10 cellular contexts compared by ENCODE assay signal in genomic region chr13:112740502-112741131, GRCh38. TPM values are rescaled to one million over a fixed set of nuclear protein-coding genes. Genes with fewer than 3 reads are reported as not detected.
DNase-seq lines count a peak whose midpoint lies in the region; TF ChIP-seq lines count a peak whose summit lies in the region.
"Had no signal": no experiment of that assay in that cellular context is flagged by ENCODE, and none has a peak within 500 bp of the region (broad histone marks: within the 10 kb centered on the region; RNA-seq: fewer than 3 reads in every experiment).

No MANE protein-coding gene starts in this region.

- peak; percentile 53 for DNase-seq in HFF-Myc (ENCODE audit: extremely low read depth, low read depth)
- DNase-seq in cardiac fibroblast (ENCODE audit: low read depth in 2 of 2), result peak; percentile 80 to 84
- peak; percentile 45 for DNase-seq in stomach
- no peak for DNase-seq in activated CD4-positive, alpha-beta T cell treated with anti-CD3 and anti-CD28 coated beads for 1 hour
- no peak for DNase-seq in KBM-7
- no peak for DNase-seq in CD4-positive, alpha-beta memory T cell
- DNase-seq in CD14-positive monocyte (ENCODE audit: low spot score), result no peak
- DNase-seq: NCI-H1092 treated with DMSO at 0.1 percent for 48 hours; stimulated activated naive CD4-positive, alpha-beta T cell had no signal

- TF ChIP-seq CTCF in HFF-Myc (IDR thresholded peaks at IDR 0.05; ENCODE audit: low read depth, low read length, missing control alignments) (no peak), cardiac fibroblast (IDR thresholded peaks at IDR 0.05; ENCODE audit: low read depth, low read length) (no peak), stomach (IDR thresholded peaks at IDR 0.05) (no peak), CD14-positive monocyte (IDR thresholded peaks at IDR 0.05) (no peak)

- CTCF ChIA-PET in CD4-positive, alpha-beta memory T cell (lab: Charles Lee; ENCODE audit: partially characterized antibody), result no interaction called here

- no peaks in the 10 kb centered on the region for H3K36me3 Mint-ChIP-seq in CD4-positive, alpha-beta memory T cell
- peaks cover 12 to 13% of the 10 kb centered on the region in 2 donors for H3K36me3 Mint-ChIP-seq in CD14-positive monocyte

- H3K4me3 ChIP-seq in HFF-Myc (replicated peaks; ENCODE audit: low read depth, low read length), result no peak overlapping the region
- H3K4me3 ChIP-seq in cardiac fibroblast (replicated peaks in 1 of 2; ENCODE audit: low read depth in 2 of 2, low read length in 2 of 2), result peak overlapping the region in 1 of 2 donors; percentile 24
- H3K4me3 ChIP-seq in stomach, result no peak overlapping the region
- no peak overlapping the region for H3K4me3 ChIP-seq in CD4-positive, alpha-beta memory T cell (ENCODE audit: low read length in 2 of 2)

- H3K4me1 ChIP-seq in stomach, result peaks cover 0 to 14% (median 5%) of the 10 kb centered on the region in 4 donors
- no peaks in the 10 kb centered on the region for H3K4me1 ChIP-seq in CD4-positive, alpha-beta memory T cell (ENCODE audit: insufficient read depth, low read length)

- no peaks in the 10 kb centered on the region for H3K9me3 ChIP-seq in stomach
- H3K9me3 ChIP-seq in CD4-positive, alpha-beta memory T cell (ENCODE audit: control insufficient read depth in 1 of 2, low read length in 2 of 2), result no peaks in the 10 kb centered on the region

- peak overlapping the region; percentile 65 for H3K27ac ChIP-seq in layer of hippocampus (ENCODE audit: low read depth, low read length)
- peak overlapping the region in 4 of 5 donors; percentile 46 to 84 (median 71) for H3K27ac ChIP-seq in stomach
- no peak overlapping the region for H3K27ac ChIP-seq in CD4-positive, alpha-beta memory T cell (ENCODE audit: low read depth, low read length)

- no peaks in the 10 kb centered on the region for H3K27me3 Mint-ChIP-seq in CD4-positive, alpha-beta memory T cell
- peaks cover 0 to 2% (median 1%) of the 10 kb centered on the region in 3 donors for H3K27me3 Mint-ChIP-seq in CD14-positive monocyte (ENCODE audit: low read depth in 3 of 3)

- no peak for TF ChIP-seq EP300 in stomach (IDR thresholded peaks at IDR 0.05)

- peak overlapping the region in 1 of 8 donors; percentile 41 for H3K4me3 Mint-ChIP-seq in CD4-positive, alpha-beta memory T cell
- no peak overlapping the region for H3K4me3 Mint-ChIP-seq in CD14-positive monocyte

- WGBS in stomach, 5 donors, result 72 to 84% (median 80%) methylated on average over 17 to 19 of the region's 19 CpGs

- no peaks in the 10 kb centered on the region for H3K9me3 Mint-ChIP-seq in CD4-positive, alpha-beta memory T cell
- H3K9me3 Mint-ChIP-seq in CD14-positive monocyte, result no peaks in the 10 kb centered on the region

- in situ Hi-C loops in KBM-7 (cut with MboI; ENCODE audit: low pct_unique_long_range_greater_than_20kb, low sequenced_read_pairs), result no loop called here

- H3K27me3 ChIP-seq in layer of hippocampus (ENCODE audit: control insufficient read depth, insufficient read depth, low read length), result no peaks in the 10 kb centered on the region
- H3K27me3 ChIP-seq in stomach, result no peaks in the 10 kb centered on the region
- no peaks in the 10 kb centered on the region for H3K27me3 ChIP-seq in CD4-positive, alpha-beta memory T cell (ENCODE audit: insufficient read depth, low read length)

- H3K4me1 Mint-ChIP-seq in CD4-positive, alpha-beta memory T cell, result peaks cover 33 to 53% (median 37%) of the 10 kb centered on the region in 4 donors
- peaks cover 42% of the 10 kb centered on the region for H3K4me1 Mint-ChIP-seq in CD14-positive monocyte

- intact Hi-C loops in stomach (cut with DNase I; ENCODE audit: low total_unique reads) (no loop called here), CD14-positive monocyte (cut with micrococcal nuclease) (no loop called here)
- intact Hi-C loops in CD4-positive, alpha-beta memory T cell (cut with micrococcal nuclease), result no loop called here

- no peak overlapping the region for H3K27ac Mint-ChIP-seq in CD4-positive, alpha-beta memory T cell
- H3K27ac Mint-ChIP-seq in CD14-positive monocyte, result peak overlapping the region in 1 of 7 donors; percentile 12

- TF ChIP-seq POLR2A in stomach (IDR thresholded peaks at IDR 0.05), result no peak

- H3K36me3 ChIP-seq in stomach, result no peaks in the 10 kb centered on the region
- no peaks in the 10 kb centered on the region for H3K36me3 ChIP-seq in CD4-positive, alpha-beta memory T cell (ENCODE audit: insufficient read depth, low read length)

- POLR2A ChIA-PET in CD4-positive, alpha-beta memory T cell (lab: Charles Lee; ENCODE audit: partially characterized antibody), result no interaction called here

RNA-seq across cellular contexts. Expression of gene ATP11A, which starts 50.8 kb away (rescaled TPM):
- total RNA-seq in stomach, result 10 to 100 TPM in 4 of 5 donors, 1 to 10 TPM in 1; 9.9 to 70.9 (median 17.8) TPM
- polyA plus RNA-seq in stomach (1 to 10 TPM; 1.1 to 2.5 (median 1.3) TPM), CD14-positive monocyte (1 to 10 TPM; 7.2 to 7.6 TPM)
- 10 to 100 TPM; 50.2 to 50.5 TPM for total RNA-seq in CD4-positive, alpha-beta memory T cell
- polyA plus RNA-seq in CD4-positive, alpha-beta memory T cell, result 10 to 100 TPM in 1 of 2 donors, 1 to 10 TPM in 1; 1.1 to 11.2 TPM

Comparison
In these comparisons a context has a peak if more than half of its experiments do, and no peak if none do; other contexts are left out.
1. DNase-seq: peak in HFF-Myc (single experiment), cardiac fibroblast (2 of 2) and stomach (single experiment); none in activated CD4-positive, alpha-beta T cell treated with anti-CD3 and anti-CD28 coated beads for 1 hour (single experiment), KBM-7 (single experiment), CD4-positive, alpha-beta memory T cell (0 of 5) and CD14-positive monocyte (single experiment).